Comparison of ENCODE assay signal across 22 cellular contexts in the genomic region with DNA sequence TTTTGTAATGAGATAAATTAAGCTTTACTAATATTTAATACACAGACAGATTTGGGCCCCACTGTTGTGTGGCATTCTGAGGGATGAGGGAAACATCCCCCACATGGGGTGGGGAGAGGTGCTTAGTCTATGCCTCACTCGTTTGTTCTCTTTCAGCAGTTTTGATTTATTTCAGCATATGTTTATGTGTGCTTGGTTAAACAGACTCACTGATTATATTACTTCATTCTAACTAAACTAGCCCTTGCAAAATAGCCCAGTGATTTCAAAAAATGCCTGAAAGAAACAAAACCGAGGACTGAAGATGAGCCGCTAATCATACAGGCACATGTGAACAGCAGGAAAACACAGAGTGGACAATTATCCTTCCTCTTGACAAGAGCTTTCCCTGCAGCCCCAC. TPM values are rescaled to one million over a fixed set of nuclear protein-coding genes. Genes with fewer than 3 reads are reported as not detected.
"Had no signal": no experiment of that assay in that cellular context is flagged by ENCODE, and none has a peak within 500 bp of the region (broad histone marks: within the 10 kb centered on the region; RNA-seq: fewer than 3 reads in every experiment).

No MANE protein-coding gene starts in this region.

- DNase-seq: activated CD4-positive, alpha-beta T cell treated with anti-CD3 and anti-CD28 coated beads, Interleukin-2, amount 10 ng/mL, durations not matched to agents 7 days and 5 days; activated CD4-positive, CD25-positive, alpha-beta regulatory T cell treated with anti-CD3 and anti-CD28 coated beads, Interleukin-2, amount 50 U/mL, for 72 hours; activated CD8-positive, alpha-beta memory T cell treated with anti-CD3 and anti-CD28 coated beads, Interleukin-2, amount 10 ng/mL, durations not matched to agents 7 days and 5 days; activated CD8-positive, alpha-beta T cell treated with anti-CD3 and anti-CD28 coated beads for 36 hours; activated effector memory CD4-positive, alpha-beta T cell treated with anti-CD3 and anti-CD28 coated beads, Interleukin-2, amount 50 U/mL, for 16 hours; activated naive CD4-positive, alpha-beta T cell treated with anti-CD3 and anti-CD28 coated beads, Interleukin-2, amount 10 ng/mL, durations not matched to agents 7 days and 5 days; activated T-cell treated with anti-CD3 and anti-CD28 coated beads for 4 hours; cerebellar nuclear complex; cortex of kidney; endodermal cell; head of caudate nucleus; hypothalamus; islet precursor cell; left cardiac atrium; naive thymus-derived CD8-positive, alpha-beta T cell; sigmoid colon; stimulated activated CD4-positive, alpha-beta T cell treated with anti-CD3 and anti-CD28 coated beads, Interleukin-4, amount 100 ng/mL, for 24 hours; stimulated activated naive CD8-positive, alpha-beta T cell treated with anti-CD3 and anti-CD28 coated beads, Interleukin-15, Interleukin-2, amounts not matched to agents 100 U/mL and 50 U/mL, for 24 hours; T-cell; tibial artery; WERI-Rb-1 had no signal

- H3K36me3 ChIP-seq: neural progenitor cell, sigmoid colon, tibial artery, WERI-Rb-1 had no signal

- H3K4me3 ChIP-seq: neural progenitor cell, sigmoid colon, tibial artery had no signal

- H3K4me1 ChIP-seq: neural progenitor cell had no signal

- H3K27ac ChIP-seq: neural progenitor cell, WERI-Rb-1 had no signal

- H3K9me3 ChIP-seq: sigmoid colon, tibial artery had no signal

- H3K27me3 ChIP-seq: neural progenitor cell, sigmoid colon, tibial artery had no signal

- ATAC-seq: activated CD8-positive, alpha-beta memory T cell treated with anti-CD3 and anti-CD28 coated beads, Interleukin-2, amount 10 ng/mL, durations not matched to agents 7 days and 5 days; activated CD8-positive, alpha-beta T cell treated with anti-CD3 and anti-CD28 coated beads for 36 hours; left cardiac atrium; naive thymus-derived CD8-positive, alpha-beta T cell; stimulated activated naive CD8-positive, alpha-beta T cell treated with anti-CD3 and anti-CD28 coated beads, Interleukin-15, Interleukin-2, amounts not matched to agents 100 U/mL and 50 U/mL, for 24 hours; T-cell had no signal

RNA-seq across cellular contexts. Expression of a gene that starts 27.2 kb away (rescaled TPM):
- total RNA-seq: activated CD4-positive, alpha-beta T cell treated with anti-CD3 and anti-CD28 coated beads, Interleukin-2, amount 10 ng/mL, durations not matched to agents 7 days and 5 days; naive thymus-derived CD8-positive, alpha-beta T cell; T-cell had no signal
